26 cellular contexts compared by ENCODE assay signal in the genomic region with DNA sequence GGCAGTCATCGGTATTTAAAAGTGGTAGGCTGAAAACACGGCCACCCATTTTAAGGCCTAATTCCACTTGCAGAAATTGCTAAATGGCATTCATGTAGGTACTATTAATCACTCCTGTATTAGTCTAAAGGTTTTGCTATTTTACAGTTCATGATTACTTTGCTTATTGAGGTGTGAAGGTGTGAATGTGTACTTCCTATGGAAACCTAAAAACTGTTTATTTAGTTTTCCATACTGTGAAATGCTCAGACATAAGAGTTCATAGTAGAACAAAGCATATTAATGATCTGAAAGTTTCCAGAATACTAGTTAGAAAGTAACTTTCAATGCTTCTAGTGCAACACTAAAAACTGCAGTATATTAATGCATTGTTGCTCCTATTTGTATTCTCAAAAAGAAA.
"Had no signal": no experiment of that assay in that cellular context is flagged by ENCODE, and none has a peak within 500 bp of the region (broad histone marks: within the 10 kb centered on the region; RNA-seq: fewer than 3 reads in every experiment).

No MANE protein-coding gene starts in this region.

- H3K79me2 ChIP-seq: parathyroid adenoma had no signal

- H3K27ac ChIP-seq: epithelial cell of prostate, gastrocnemius medialis, lower lobe of right lung, neural progenitor cell, parathyroid adenoma, right lobe of liver, suprapubic skin, transverse colon, vagina had no signal

- H3K27ac Mint-ChIP-seq: dendritic cell treated with granulocyte-macrophage colony-stimulating factor and Interleukin-4, amounts not matched to agents 40 ng/mL and 50 ng/mL, for 4 days; endodermal cell; naive B cell; nephron; neural progenitor cell; progenitor cell of endocrine pancreas had no signal

- H3K4me2 ChIP-seq: neural progenitor cell, smooth muscle cell had no signal

- H3K4me3 Mint-ChIP-seq: dendritic cell treated with granulocyte-macrophage colony-stimulating factor and Interleukin-4, amounts not matched to agents 40 ng/mL and 50 ng/mL, for 4 days; endodermal cell; naive B cell; nephron; neural progenitor cell; stimulated activated naive CD8-positive, alpha-beta T cell treated with anti-CD3 and anti-CD28 coated beads, Interleukin-15, amount 100 ng/mL, for 72 hours had no signal

- H3K9ac ChIP-seq: neural progenitor cell, parathyroid adenoma had no signal

- H3K27me3 Mint-ChIP-seq: dendritic cell treated with granulocyte-macrophage colony-stimulating factor and Interleukin-4, amounts not matched to agents 40 ng/mL and 50 ng/mL, for 4 days; naive B cell; progenitor cell of endocrine pancreas; stimulated activated naive CD8-positive, alpha-beta T cell treated with anti-CD3 and anti-CD28 coated beads, Interleukin-15, amount 100 ng/mL, for 72 hours had no signal

- DNase-seq: effector CD8-positive, alpha-beta T cell; endodermal cell; foreskin fibroblast; gastrocnemius medialis; head of caudate nucleus; left ventricle myocardium superior; lower lobe of right lung; naive B cell; right lobe of liver; stimulated activated CD4-positive, alpha-beta T cell treated with anti-CD3 and anti-CD28 coated beads, Interleukin-12 subunit alpha, Interleukin-12 subunit beta, amount 100 ng/mL, for 4 hours; stimulated activated CD4-positive, alpha-beta T cell treated with anti-CD3 and anti-CD28 coated beads, Interleukin-1b, Interleukin-23, amount 100 ng/mL, for 48 hours; stimulated activated CD4-positive, alpha-beta T cell treated with anti-CD3 and anti-CD28 coated beads, Interleukin-4, amount 100 ng/mL, for 1 hour; stimulated activated CD8-positive, alpha-beta memory T cell treated with anti-CD3 and anti-CD28 coated beads, Interleukin-4, amount 100 ng/mL, for 48 hours; stimulated activated naive CD4-positive, alpha-beta T cell; stimulated activated naive CD8-positive, alpha-beta T cell treated with anti-CD3 and anti-CD28 coated beads, Interleukin-15, amount 100 ng/mL, for 72 hours; transverse colon had no signal

- H3K4me1 Mint-ChIP-seq: endodermal cell; nephron; neural progenitor cell; stimulated activated naive CD8-positive, alpha-beta T cell treated with anti-CD3 and anti-CD28 coated beads, Interleukin-15, amount 100 ng/mL, for 72 hours had no signal

- H2AFZ ChIP-seq: neural progenitor cell, parathyroid adenoma had no signal

- H3K36me3 ChIP-seq: gastrocnemius medialis, lower lobe of right lung, neural progenitor cell, right lobe of liver, suprapubic skin, transverse colon, vagina had no signal

- H3K4me3 ChIP-seq: gastrocnemius medialis, lower lobe of right lung, neural progenitor cell, right lobe of liver, smooth muscle cell, suprapubic skin, transverse colon, vagina had no signal

- H3K9me3 Mint-ChIP-seq: dendritic cell treated with granulocyte-macrophage colony-stimulating factor and Interleukin-4, amounts not matched to agents 40 ng/mL and 50 ng/mL, for 4 days; endodermal cell; naive B cell; nephron; neural progenitor cell; stimulated activated naive CD8-positive, alpha-beta T cell treated with anti-CD3 and anti-CD28 coated beads, Interleukin-15, amount 100 ng/mL, for 72 hours had no signal

- H3K27me3 ChIP-seq: gastrocnemius medialis, neural progenitor cell, right lobe of liver, suprapubic skin, transverse colon, vagina had no signal

- H3K9me3 ChIP-seq: gastrocnemius medialis, lower lobe of right lung, right lobe of liver, suprapubic skin, transverse colon, vagina had no signal

- H3K4me1 ChIP-seq: gastrocnemius medialis, lower lobe of right lung, neural progenitor cell, parathyroid adenoma, right lobe of liver, suprapubic skin, transverse colon, vagina had no signal

- ATAC-seq: esophagus mucosa; gastrocnemius medialis; left ventricle myocardium superior; lower lobe of right lung; right lobe of liver; stimulated activated naive CD8-positive, alpha-beta T cell treated with anti-CD3 and anti-CD28 coated beads, Interleukin-15, amount 100 ng/mL, for 72 hours had no signal
